In genomic region chr7:127938588-127938987, GRCh38 we compare ENCODE assay signal across 13 cellular contexts.
DNase-seq lines count a peak whose midpoint lies in the region; ATAC-seq lines count a peak whose summit lies in the region.
"Had no signal": no experiment of that assay in that cellular context is flagged by ENCODE, and none has a peak within 500 bp of the region (broad histone marks: within the 10 kb centered on the region; RNA-seq: fewer than 3 reads in every experiment).

No MANE protein-coding gene starts in this region.

- DNase-seq in AG08395 (ENCODE audit: low spot score) (peak; percentile 92), HK-2 (ENCODE audit: unreplicated experiment) (peak; percentile 20), amniotic stem cell (lab: John Stamatoyannopoulos, UW) (peak; percentile 67), glomerular visceral epithelial cell (ENCODE audit: extremely low spot score) (peak; percentile 56), T-helper 9 cell (no peak)
- DNase-seq: activated CD4-positive, alpha-beta T cell treated with anti-CD3 and anti-CD28 coated beads for 36 hours; NCI-H187 treated with DMSO at 0.1 percent for 48 hours; SHP77; sigmoid colon had no signal

- ATAC-seq in HG03354 (IDR thresholded peaks at IDR 0.05; ENCODE audit: poor library complexity, severe bottlenecking, unreplicated experiment): no peak
- ATAC-seq in GM19455 (IDR thresholded peaks at IDR 0.05; ENCODE audit: unreplicated experiment): no peak
- ATAC-seq in HG03469 (IDR thresholded peaks at IDR 0.05; ENCODE audit: unreplicated experiment): no peak
- ATAC-seq: activated CD4-positive, alpha-beta T cell treated with anti-CD3 and anti-CD28 coated beads for 36 hours; activated naive CD4-positive, alpha-beta T cell treated with anti-CD3 and anti-CD28 coated beads, Interleukin-2, amount 50 U/mL, for 72 hours had no signal
